In the genomic region with DNA sequence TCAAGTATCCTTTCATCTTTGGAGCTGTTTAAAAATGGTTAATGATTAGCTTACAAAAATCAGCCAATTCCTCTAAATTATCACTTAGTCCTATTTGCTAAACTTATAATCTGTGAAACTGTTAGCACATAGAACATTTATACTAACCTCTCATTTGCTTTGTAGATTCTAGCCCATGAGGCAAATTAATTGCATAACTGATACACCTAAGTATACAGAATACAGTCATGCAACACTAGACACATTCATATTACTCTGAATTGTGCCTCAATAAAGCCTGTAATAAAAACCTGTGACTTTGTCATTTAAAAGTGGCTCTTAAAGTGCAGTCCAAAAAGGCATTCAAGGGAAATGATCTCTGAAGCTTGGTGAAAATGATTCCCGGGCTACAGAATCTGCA, we compare ENCODE assay signal across 2 cellular contexts.
TF ChIP-seq lines count a peak whose summit lies in the region.

No MANE protein-coding gene starts in this region.

TF ChIP-seq in WTC11, 78 proteins besides CTCF, POLR2A, EP300 and RAD21 (continued from another document):
- TF ChIP-seq FOXK1 (CRISPR knock-in tag; IDR thresholded peaks at IDR 0.05) (no peak), ATF6 (CRISPR knock-in tag; IDR thresholded peaks at IDR 0.05) (no peak), GABPB1 (CRISPR knock-in tag; IDR thresholded peaks at IDR 0.05) (no peak)
- TF ChIP-seq, protein P1, sequence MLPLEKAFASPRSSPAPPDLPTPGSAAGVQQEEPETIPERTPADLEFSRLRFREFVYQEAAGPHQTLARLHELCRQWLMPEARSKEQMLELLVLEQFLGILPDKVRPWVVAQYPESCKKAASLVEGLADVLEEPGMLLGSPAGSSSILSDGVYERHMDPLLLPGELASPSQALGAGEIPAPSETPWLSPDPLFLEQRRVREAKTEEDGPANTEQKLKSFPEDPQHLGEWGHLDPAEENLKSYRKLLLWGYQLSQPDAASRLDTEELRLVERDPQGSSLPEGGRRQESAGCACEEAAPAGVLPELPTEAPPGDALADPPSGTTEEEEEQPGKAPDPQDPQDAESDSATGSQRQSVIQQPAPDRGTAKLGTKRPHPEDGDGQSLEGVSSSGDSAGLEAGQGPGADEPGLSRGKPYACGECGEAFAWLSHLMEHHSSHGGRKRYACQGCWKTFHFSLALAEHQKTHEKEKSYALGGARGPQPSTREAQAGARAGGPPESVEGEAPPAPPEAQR (CRISPR knock-in tag; IDR thresholded peaks at IDR 0.05), result no peak

TF ChIP-seq in HepG2, 621 proteins besides CTCF, POLR2A, EP300 and RAD21 (continued from another document):
- TF ChIP-seq, protein P2, sequence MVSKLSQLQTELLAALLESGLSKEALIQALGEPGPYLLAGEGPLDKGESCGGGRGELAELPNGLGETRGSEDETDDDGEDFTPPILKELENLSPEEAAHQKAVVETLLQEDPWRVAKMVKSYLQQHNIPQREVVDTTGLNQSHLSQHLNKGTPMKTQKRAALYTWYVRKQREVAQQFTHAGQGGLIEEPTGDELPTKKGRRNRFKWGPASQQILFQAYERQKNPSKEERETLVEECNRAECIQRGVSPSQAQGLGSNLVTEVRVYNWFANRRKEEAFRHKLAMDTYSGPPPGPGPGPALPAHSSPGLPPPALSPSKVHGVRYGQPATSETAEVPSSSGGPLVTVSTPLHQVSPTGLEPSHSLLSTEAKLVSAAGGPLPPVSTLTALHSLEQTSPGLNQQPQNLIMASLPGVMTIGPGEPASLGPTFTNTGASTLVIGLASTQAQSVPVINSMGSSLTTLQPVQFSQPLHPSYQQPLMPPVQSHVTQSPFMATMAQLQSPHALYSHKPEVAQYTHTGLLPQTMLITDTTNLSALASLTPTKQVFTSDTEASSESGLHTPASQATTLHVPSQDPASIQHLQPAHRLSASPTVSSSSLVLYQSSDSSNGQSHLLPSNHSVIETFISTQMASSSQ (IDR thresholded peaks at IDR 0.05; ENCODE audit: low read depth), result peak; percentile 55; the same call in 1 of the 2 replicates
- TF ChIP-seq, protein P2 (CRISPR knock-in tag; IDR thresholded peaks at IDR 0.05; ENCODE audit: borderline replicate concordance), result no peak
- 0 out of 2 replicates have a peak, but pooled peaks have one; percentile 12 for TF ChIP-seq TCF7 (IDR thresholded peaks at IDR 0.05; ENCODE audit: low read depth)
